ENCODE assay signal across 12 cellular contexts in the genomic region with DNA sequence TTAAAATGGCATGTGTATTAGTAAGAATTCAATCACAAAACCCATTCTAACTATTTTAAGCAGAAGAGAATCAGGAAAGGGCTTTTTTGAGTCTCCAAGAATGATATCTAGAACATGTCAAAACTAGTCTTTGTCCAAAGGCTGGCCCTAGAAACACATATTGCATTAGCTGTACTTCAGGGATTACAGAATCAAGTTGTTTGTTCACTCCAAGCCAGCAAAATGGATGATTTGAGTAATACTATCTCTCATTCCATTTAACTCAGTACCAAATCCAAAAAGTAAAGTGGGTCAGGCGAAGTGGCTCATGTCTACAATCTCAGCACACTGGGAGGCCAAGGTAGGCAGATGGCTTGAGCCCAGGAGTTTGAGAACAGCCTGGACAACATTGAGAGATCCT.
"Had no signal": no experiment of that assay in that cellular context is flagged by ENCODE, and none has a peak within 500 bp of the region (broad histone marks: within the 10 kb centered on the region; RNA-seq: fewer than 3 reads in every experiment).

No MANE protein-coding gene starts in this region.

- H3K9me3 ChIP-seq: mucosa of descending colon, pancreas, thoracic aorta had no signal

- H3K27ac ChIP-seq: pancreas, thoracic aorta had no signal

- DNase-seq: activated CD4-positive, CD25-positive, alpha-beta regulatory T cell treated with anti-CD3 and anti-CD28 coated beads, Interleukin-2, amount 50 U/mL, for 72 hours; activated naive CD4-positive, alpha-beta T cell treated with anti-CD3 and anti-CD28 coated beads, Interleukin-2, amount 50 U/mL, for 16 hours; cortex of kidney; effector CD8-positive, alpha-beta T cell; mucosa of descending colon; naive thymus-derived CD4-positive, alpha-beta T cell; pancreas; stimulated activated CD4-positive, alpha-beta T cell treated with anti-CD3 and anti-CD28 coated beads, Interleukin-12 subunit alpha, Interleukin-12 subunit beta, amount 100 ng/mL, for 4 hours; stimulated activated CD4-positive, alpha-beta T cell treated with anti-CD3 and anti-CD28 coated beads, Interleukin-2, amount 100 ng/mL, for 24 hours; T-helper 1 cell had no signal

- H3K4me1 ChIP-seq: pancreas had no signal

- ATAC-seq: mucosa of descending colon; naive thymus-derived CD4-positive, alpha-beta T cell; pancreas; SK-N-SH treated with all-trans-retinoic acid at 6 μM for 48 hours had no signal

- H3K4me3 ChIP-seq: mucosa of descending colon, pancreas, thoracic aorta had no signal

- H3K27me3 ChIP-seq: pancreas had no signal
